Comparison of ENCODE assay signal across 11 cellular contexts in genomic region chr20:37342231-37343177, GRCh38. TPM values are rescaled to one million over a fixed set of nuclear protein-coding genes. Genes with fewer than 3 reads are reported as not detected.
DNase-seq lines count a peak whose midpoint lies in the region; ATAC-seq and TF ChIP-seq lines count a peak whose summit lies in the region.
"Had no signal": no experiment of that assay in that cellular context is flagged by ENCODE, and none has a peak within 500 bp of the region (broad histone marks: within the 10 kb centered on the region; RNA-seq: fewer than 3 reads in every experiment).

No MANE protein-coding gene starts in this region.

- ATAC-seq in foreskin keratinocyte (peak; percentile 6), upper lobe of right lung (no peak), upper lobe of left lung (ENCODE audit: low FRiP score in 2 of 2) (no peak)

- intact Hi-C loops in upper lobe of right lung (cut with DNase I) = no loop called here

- TF ChIP-seq POLR2A in Peyer's patch (IDR thresholded peaks at IDR 0.05) (no peak), upper lobe of left lung (IDR thresholded peaks at IDR 0.05) (no peak)

- peak; percentile 44 for DNase-seq in activated effector memory CD4-positive, alpha-beta T cell treated with anti-CD3 and anti-CD28 coated beads, Interleukin-2, amount 50 U/mL, for 16 hours
- DNase-seq in activated effector memory CD4-positive, alpha-beta T cell treated with Interleukin-2 at 50 U/mL for 16 hours = no peak
- DNase-seq in Peyer's patch (peak in 1 of 3 donors; percentile 46), foreskin keratinocyte (no peak), upper lobe of right lung (peak; percentile 48), upper lobe of left lung (no peak), SW480 (ENCODE audit: low spot score) (no peak)
- no peak for DNase-seq in effector memory CD4-positive, alpha-beta T cell

- no peak for TF ChIP-seq EP300 in upper lobe of left lung (IDR thresholded peaks at IDR 0.05)

- no peak for TF ChIP-seq CTCF in Peyer's patch (IDR thresholded peaks at IDR 0.05)
- TF ChIP-seq CTCF in foreskin keratinocyte (conservative IDR thresholded peaks at IDR 0.05) = peak; percentile 11
- no peak for TF ChIP-seq CTCF in upper lobe of right lung (IDR thresholded peaks at IDR 0.05)
- TF ChIP-seq CTCF in upper lobe of left lung (IDR thresholded peaks at IDR 0.05) = no peak

- H3K27ac ChIP-seq in Peyer's patch = peak overlapping the region in 3 of 4 donors; percentile 85 to 95 (median 90)
- H3K27ac ChIP-seq in foreskin keratinocyte = no peak overlapping the region
- H3K27ac ChIP-seq in upper lobe of right lung = no peak overlapping the region
- H3K27ac ChIP-seq in upper lobe of left lung = peak overlapping the region in 1 of 4 donors; percentile 81
- H3K27ac ChIP-seq in effector memory CD4-positive, alpha-beta T cell (ENCODE audit: insufficient read depth, low read length, poor library complexity, severe bottlenecking) = no peak overlapping the region
- H3K27ac ChIP-seq: SK-N-MC had no signal

- H3K4me1 ChIP-seq in Peyer's patch (peaks cover 0 to 34% (median 3%) of the 10 kb centered on the region in 4 donors), foreskin keratinocyte (peaks cover 1% of the 10 kb centered on the region), upper lobe of right lung (peaks cover 9% of the 10 kb centered on the region), upper lobe of left lung (peaks cover 4 to 29% (median 21%) of the 10 kb centered on the region in 4 donors)
- peaks cover 3% of the 10 kb centered on the region for H3K4me1 ChIP-seq in effector memory CD4-positive, alpha-beta T cell (ENCODE audit: control insufficient read depth, insufficient read depth, low read length, poor library complexity, severe bottlenecking)

- H3K36me3 ChIP-seq in Peyer's patch = no peaks in the 10 kb centered on the region
- H3K36me3 ChIP-seq in upper lobe of right lung = no peaks in the 10 kb centered on the region
- H3K36me3 ChIP-seq in upper lobe of left lung = no peaks in the 10 kb centered on the region
- no peaks in the 10 kb centered on the region for H3K36me3 ChIP-seq in effector memory CD4-positive, alpha-beta T cell (ENCODE audit: control insufficient read depth, insufficient read depth, low read length)
- H3K36me3 ChIP-seq: transverse colon had no signal

- H3K9me3 ChIP-seq in Peyer's patch = no peaks in the 10 kb centered on the region
- H3K9me3 ChIP-seq in upper lobe of right lung = no peaks in the 10 kb centered on the region
- no peaks in the 10 kb centered on the region for H3K9me3 ChIP-seq in upper lobe of left lung
- H3K9me3 ChIP-seq in effector memory CD4-positive, alpha-beta T cell (ENCODE audit: control insufficient read depth, low read length) = no peaks in the 10 kb centered on the region
- H3K9me3 ChIP-seq: transverse colon had no signal

- H3K27me3 ChIP-seq in Peyer's patch (no peaks in the 10 kb centered on the region), foreskin keratinocyte (no peaks in the 10 kb centered on the region), upper lobe of right lung (no peaks in the 10 kb centered on the region), upper lobe of left lung (peaks cover 0 to 10% (median 0%) of the 10 kb centered on the region in 4 donors)
- H3K27me3 ChIP-seq in effector memory CD4-positive, alpha-beta T cell (replicated peaks; ENCODE audit: control insufficient read depth, insufficient read depth, low read length, poor library complexity, severe bottlenecking) = no peaks in the 10 kb centered on the region
- H3K27me3 ChIP-seq: transverse colon had no signal

- 79 to 84% methylated on average over 3 to 4 of the region's 4 CpGs for WGBS in upper lobe of left lung, 2 donors

- no peak overlapping the region for H3K4me3 ChIP-seq in Peyer's patch
- no peak overlapping the region for H3K4me3 ChIP-seq in upper lobe of right lung
- H3K4me3 ChIP-seq in upper lobe of left lung = no peak overlapping the region
- no peak overlapping the region for H3K4me3 ChIP-seq in effector memory CD4-positive, alpha-beta T cell (ENCODE audit: insufficient read depth, low read depth, low read length, poor library complexity, severe bottlenecking)
- H3K4me3 ChIP-seq: SK-N-MC, skin epidermis, transverse colon had no signal

RNA-seq across cellular contexts. Expression of gene SRC, which starts 3.4 kb away (rescaled TPM):
- total RNA-seq in Peyer's patch (100 to 1,000 TPM in 3 of 4 donors, 10 to 100 TPM in 1; 85.8 to 187 (median 146) TPM), foreskin keratinocyte (29.8 and 36.6 TPM in 2 replicates), upper lobe of right lung (64.0 TPM), upper lobe of left lung (100 to 1,000 TPM in 1 of 6 donors, 10 to 100 TPM in 5; 31.1 to 115 (median 66.8) TPM)
- 22.2 and 26.2 TPM in 2 replicates for polyA plus RNA-seq in foreskin keratinocyte

RNA-seq across cellular contexts. Expression of gene MANBAL, which starts 53.0 kb away (rescaled TPM):
- total RNA-seq in Peyer's patch (10 to 100 TPM; 19.8 to 31.4 (median 24.8) TPM), foreskin keratinocyte (46.6 and 50.0 TPM in 2 replicates), upper lobe of right lung (30.8 TPM), upper lobe of left lung (10 to 100 TPM; 11.5 to 38.6 (median 29.8) TPM)
- 87.1 and 96.4 TPM in 2 replicates for polyA plus RNA-seq in foreskin keratinocyte

Comparison
In these comparisons a context has a peak if more than half of its experiments do, and no peak if none do; other contexts are left out.
1. DNase-seq: peak in activated effector memory CD4-positive, alpha-beta T cell treated with anti-CD3 and anti-CD28 coated beads, Interleukin-2, amount 50 U/mL, for 16 hours (single experiment) and upper lobe of right lung (single experiment); none in activated effector memory CD4-positive, alpha-beta T cell treated with Interleukin-2 at 50 U/mL for 16 hours (single experiment), foreskin keratinocyte (0 of 2), upper lobe of left lung (0 of 2), effector memory CD4-positive, alpha-beta T cell (0 of 3) and SW480 (single experiment).
2. H3K27ac ChIP-seq: peak in Peyer's patch (3 of 4); none in foreskin keratinocyte (single experiment), upper lobe of right lung (single experiment) and effector memory CD4-positive, alpha-beta T cell (single experiment).